ENCODE assay signal across 16 cellular contexts in genomic region chr13:85068231-85068630, GRCh38.
DNase-seq lines count a peak whose midpoint lies in the region; ATAC-seq lines count a peak whose summit lies in the region.
"Had no signal": no experiment of that assay in that cellular context is flagged by ENCODE, and none has a peak within 500 bp of the region (broad histone marks: within the 10 kb centered on the region; RNA-seq: fewer than 3 reads in every experiment).

No MANE protein-coding gene starts in this region.

- H3K4me3 ChIP-seq in neuronal stem cell (ENCODE audit: low read length in 2 of 2) = no peak overlapping the region
- H3K4me3 ChIP-seq: BLaER1 treated with 17β-estradiol and CSF1 and Interleukin-3, amounts not matched to agents 10 nM and 100 nM; GM23338 had no signal

- H3K79me1 ChIP-seq in neuronal stem cell (ENCODE audit: low read depth, low read length) = no peaks in the 10 kb centered on the region

- H3K36me3 ChIP-seq in neuronal stem cell (replicated peaks in 1 of 2; ENCODE audit: control insufficient read depth in 2 of 2, insufficient read depth in 2 of 2, low read length in 2 of 2) = no peaks in the 10 kb centered on the region
- H3K36me3 ChIP-seq: BLaER1 treated with 17β-estradiol and CSF1 and Interleukin-3, amounts not matched to agents 10 nM and 100 nM had no signal

- no peak overlapping the region for H2BK120ac ChIP-seq in neuronal stem cell (ENCODE audit: low read depth, low read length)

- H2BK5ac ChIP-seq in neuronal stem cell (ENCODE audit: low read length) = no peak overlapping the region

- H3K9ac ChIP-seq in neuronal stem cell (ENCODE audit: low read depth, low read length, poor library complexity) = no peak overlapping the region
- H3K9ac ChIP-seq: BLaER1 treated with 17β-estradiol and CSF1 and Interleukin-3, amounts not matched to agents 10 nM and 100 nM had no signal

- no peak overlapping the region for H2AFZ ChIP-seq in neuronal stem cell (ENCODE audit: low read length)
- H2AFZ ChIP-seq: GM23338 had no signal

- H3K4ac ChIP-seq in neuronal stem cell (ENCODE audit: low read length) = no peak overlapping the region

- H3K14ac ChIP-seq in neuronal stem cell (ENCODE audit: low read length) = no peak overlapping the region

- DNase-seq in NCI-H2227 (lab: John Stamatoyannopoulos, UW; ENCODE audit: unreplicated experiment) (peak; percentile 3), NCI-H2227 treated with DMSO at 0.1 percent for 48 hours (lab: John Stamatoyannopoulos, UW) (no peak), DMS53 treated with DMSO at 0.1 percent for 48 hours (lab: John Stamatoyannopoulos, UW; ENCODE audit: unreplicated experiment) (peak; percentile 40), SHP77 (lab: John Stamatoyannopoulos, UW) (peak; percentile 96 to 97), neuronal stem cell (ENCODE audit: low spot score) (no peak), 8988T (no peak)
- DNase-seq: CD4-positive, CD25-positive, alpha-beta regulatory T cell; CD8-positive, alpha-beta memory T cell; COR-L47; DMS79 treated with DMSO at 0.1 percent for 48 hours; GF-D8; H9 had no signal

- no peak overlapping the region for H3K27ac ChIP-seq in neuronal stem cell (replicated peaks; ENCODE audit: low read length)
- H3K27ac ChIP-seq: BLaER1 treated with 17β-estradiol and CSF1 and Interleukin-3, amounts not matched to agents 10 nM and 100 nM had no signal

- H3K9me3 ChIP-seq in neuronal stem cell (replicated peaks in 1 of 2; ENCODE audit: control insufficient read depth in 2 of 2, insufficient read depth in 1 of 2, low read depth in 1 of 2, low read length in 2 of 2) = no peaks in the 10 kb centered on the region
- H3K9me3 ChIP-seq: BLaER1 treated with 17β-estradiol and CSF1 and Interleukin-3, amounts not matched to agents 10 nM and 100 nM had no signal

- WGBS in neuronal stem cell (ENCODE audit: extremely low coverage in 2 of 2, insufficient read length in 2 of 2, insufficient replicate concordance in 1 of 2), 2 donors = no CpG with 5 or more reads among the region's 3 CpGs

- no peaks in the 10 kb centered on the region for H3K27me3 ChIP-seq in neuronal stem cell (ENCODE audit: control insufficient read depth in 3 of 3, insufficient read depth in 3 of 3, low read depth in 1 of 3, low read length in 3 of 3)
- H3K27me3 ChIP-seq: BLaER1 treated with 17β-estradiol and CSF1 and Interleukin-3, amounts not matched to agents 10 nM and 100 nM had no signal

- H2BK12ac ChIP-seq in neuronal stem cell (ENCODE audit: low read length) = no peak overlapping the region

- H4K8ac ChIP-seq in neuronal stem cell (ENCODE audit: low read depth, low read length) = no peak overlapping the region

- H3K4me1 ChIP-seq in neuronal stem cell (ENCODE audit: control insufficient read depth in 2 of 2, insufficient read depth in 1 of 2, low read depth in 1 of 2, low read length in 2 of 2) = no peaks in the 10 kb centered on the region

- no peak overlapping the region for H4K91ac ChIP-seq in neuronal stem cell (ENCODE audit: low read depth, low read length, poor library complexity)

- no peak overlapping the region for H3K4me2 ChIP-seq in neuronal stem cell (ENCODE audit: insufficient read depth, low read length, poor library complexity, severe bottlenecking)
- H3K4me2 ChIP-seq: BLaER1 treated with 17β-estradiol and CSF1 and Interleukin-3, amounts not matched to agents 10 nM and 100 nM; GM23338 had no signal

- ATAC-seq in HG02840 (IDR thresholded peaks at IDR 0.05; ENCODE audit: low FRiP score, unreplicated experiment) = no peak
- ATAC-seq: GM23338, HepG2 had no signal

- H3K23ac ChIP-seq in neuronal stem cell (ENCODE audit: low read depth, low read length, poor library complexity) = no peak overlapping the region

- H3K18ac ChIP-seq in neuronal stem cell (ENCODE audit: low read length) = no peak overlapping the region

- no peak overlapping the region for H2BK15ac ChIP-seq in neuronal stem cell (ENCODE audit: low read length)

- no peak overlapping the region for H2AK5ac ChIP-seq in neuronal stem cell (ENCODE audit: low read depth, low read length)

Comparison
In these comparisons a context has a peak if more than half of its experiments do, and no peak if none do; other contexts are left out.
1. DNase-seq: peak in NCI-H2227 (single experiment), DMS53 treated with DMSO at 0.1 percent for 48 hours (single experiment) and SHP77 (2 of 2); none in NCI-H2227 treated with DMSO at 0.1 percent for 48 hours (single experiment), neuronal stem cell (single experiment) and 8988T (single experiment).